In genomic region chr2:55781542-55781941, GRCh38 we compare ENCODE assay signal across 1 cellular context.
TF ChIP-seq lines count a peak whose summit lies in the region.

No MANE protein-coding gene starts in this region.

TF ChIP-seq in SK-N-SH, 30 proteins besides CTCF, POLR2A, EP300 and RAD21 (continued from another document):
- TF ChIP-seq JUND (IDR thresholded peaks at IDR 0.05) (no peak), USF2 (IDR thresholded peaks at IDR 0.05; ENCODE audit: borderline replicate concordance, low read depth, low read length) (no peak), NFIC (IDR thresholded peaks at IDR 0.05; ENCODE audit: borderline replicate concordance) (no peak), CHD2 (IDR thresholded peaks at IDR 0.05; ENCODE audit: low read length, partially characterized antibody) (no peak), SIN3A (IDR thresholded peaks at IDR 0.05; ENCODE audit: borderline replicate concordance, low read depth, low read length) (no peak), GATA2 (CRISPR knock-in tag; IDR thresholded peaks at IDR 0.05) (no peak), MEF2A (IDR thresholded peaks at IDR 0.05; ENCODE audit: borderline replicate concordance, low read depth) (no peak)
